Comparison of ENCODE assay signal across 13 cellular contexts in the genomic region with DNA sequence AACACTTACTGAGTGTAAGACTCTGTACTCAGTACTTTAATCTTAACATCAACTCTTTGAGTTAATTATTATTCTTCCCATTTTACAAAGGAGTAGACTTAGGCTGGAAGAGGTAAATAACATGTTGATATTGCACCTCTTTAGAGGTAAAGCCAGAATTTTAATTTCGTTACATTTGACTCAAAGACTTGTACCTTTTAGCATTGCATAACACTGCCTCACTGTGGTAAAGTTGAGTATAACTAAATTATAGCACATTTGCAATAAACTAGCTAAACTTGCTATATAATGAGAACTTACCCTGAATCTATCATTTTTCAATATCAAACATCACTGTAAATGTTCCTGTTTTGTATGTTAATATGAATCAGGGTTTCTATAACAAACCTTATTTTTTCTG.
A peak's percentile ranks its signal among the peaks of the same experiment; 100 is the strongest.
DNase-seq lines count a peak whose midpoint lies in the region; ATAC-seq and TF ChIP-seq lines count a peak whose summit lies in the region.
"Had no signal": no experiment of that assay in that cellular context is flagged by ENCODE, and none has a peak within 500 bp of the region (broad histone marks: within the 10 kb centered on the region; RNA-seq: fewer than 3 reads in every experiment).

No MANE protein-coding gene starts in this region.

- ATAC-seq in RWPE2 (ENCODE audit: low read depth) = no peak
- no peak for ATAC-seq in left lobe of liver

- H3K4me3 ChIP-seq in HEK293 (ENCODE audit: low read depth, low read length) (no peak overlapping the region), RWPE2 (ENCODE audit: severe bottlenecking) (no peak overlapping the region), osteoblast (ENCODE audit: insufficient read depth, low read length) (no peak overlapping the region)
- H3K4me3 ChIP-seq in effector memory CD4-positive, alpha-beta T cell (ENCODE audit: insufficient read depth, low read depth, low read length, poor library complexity, severe bottlenecking) = no peak overlapping the region
- H3K4me3 ChIP-seq: cardiac muscle cell, testis had no signal

- H2AFZ ChIP-seq in osteoblast (ENCODE audit: low read length) = no peak overlapping the region

- H3K79me2 ChIP-seq in osteoblast (ENCODE audit: insufficient read depth, low read length) = no peaks in the 10 kb centered on the region

- no peaks in the 10 kb centered on the region for H4K20me1 ChIP-seq in osteoblast (ENCODE audit: insufficient read depth, low read length)

- DNase-seq in DMS53 (lab: John Stamatoyannopoulos, UW) = peak; percentile 59
- DNase-seq in RWPE2 (ENCODE audit: low spot score) = no peak
- peak; percentile 21 for DNase-seq in left kidney (ENCODE audit: low read depth, low spot score)
- DNase-seq in left lobe of liver (ENCODE audit: low spot score) = no peak
- DNase-seq in effector memory CD4-positive, alpha-beta T cell = no peak
- DNase-seq in osteoblast (ENCODE audit: insufficient read length, low spot score, missing footprints) = no peak
- no peak for DNase-seq in SHP77 (lab: John Stamatoyannopoulos, UW)
- DNase-seq: activated CD4-positive, alpha-beta memory T cell treated with anti-CD3 and anti-CD28 coated beads, Interleukin-2, amount 10 ng/mL, durations not matched to agents 7 days and 5 days; activated gamma-delta T cell treated with Interleukin-2 at 50 U/mL for 16 hours; T-helper 2 cell; testis had no signal

- H3K36me3 ChIP-seq in HEK293 (ENCODE audit: control insufficient read depth in 2 of 2, insufficient read depth in 1 of 2, low read length in 2 of 2) = no peaks in the 10 kb centered on the region
- H3K36me3 ChIP-seq in RWPE2 (ENCODE audit: low read depth) = no peaks in the 10 kb centered on the region
- H3K36me3 ChIP-seq in effector memory CD4-positive, alpha-beta T cell (ENCODE audit: control insufficient read depth, insufficient read depth, low read length) = no peaks in the 10 kb centered on the region
- H3K36me3 ChIP-seq in osteoblast (ENCODE audit: insufficient read depth, low read length) = no peaks in the 10 kb centered on the region
- H3K36me3 ChIP-seq: cardiac muscle cell had no signal

- H3K27me3 ChIP-seq in RWPE2 (ENCODE audit: insufficient read depth, poor library complexity, severe bottlenecking) (no peaks in the 10 kb centered on the region), osteoblast (ENCODE audit: insufficient read depth, low read length) (no peaks in the 10 kb centered on the region)
- H3K27me3 ChIP-seq in effector memory CD4-positive, alpha-beta T cell (replicated peaks; ENCODE audit: control insufficient read depth, insufficient read depth, low read length, poor library complexity, severe bottlenecking) = no peaks in the 10 kb centered on the region
- H3K27me3 ChIP-seq: cardiac muscle cell, testis had no signal

- H3K9me3 ChIP-seq in HEK293 (ENCODE audit: control insufficient read depth, insufficient read depth, low read depth, low read length) (no peaks in the 10 kb centered on the region), RWPE2 (ENCODE audit: severe bottlenecking) (no peaks in the 10 kb centered on the region), osteoblast (ENCODE audit: low read depth, low read length) (no peaks in the 10 kb centered on the region)
- H3K9me3 ChIP-seq in effector memory CD4-positive, alpha-beta T cell (ENCODE audit: control insufficient read depth, low read length) = no peaks in the 10 kb centered on the region
- H3K9me3 ChIP-seq: testis had no signal

- CTCF ChIA-PET in HEK293 (lab: Yijun Ruan, JAX) = interaction anchor here (0.6 to 1.7 kb wide), 7 partner anchors 10 to 269 kb away, joined by 3 to 6 read pairs (median 3); no protein-coding TSS in a partner anchor

- H3K27ac ChIP-seq in HEK293 (ENCODE audit: extremely low read depth, low read depth, low read length) (no peak overlapping the region), RWPE2 (ENCODE audit: poor library complexity, severe bottlenecking) (no peak overlapping the region), osteoblast (ENCODE audit: low read depth, low read length) (no peak overlapping the region)
- no peak overlapping the region for H3K27ac ChIP-seq in effector memory CD4-positive, alpha-beta T cell (ENCODE audit: insufficient read depth, low read length, poor library complexity, severe bottlenecking)
- H3K27ac ChIP-seq: cardiac muscle cell, testis had no signal

- POLR2A ChIA-PET in HEK293 (lab: Yijun Ruan, JAX) = no interaction called here

- H3K4me1 ChIP-seq in HEK293 (ENCODE audit: control insufficient read depth, insufficient read depth, low read length) (no peaks in the 10 kb centered on the region), RWPE2 (ENCODE audit: insufficient read depth, poor library complexity, severe bottlenecking) (no peaks in the 10 kb centered on the region), osteoblast (ENCODE audit: insufficient read depth, low read length) (no peaks in the 10 kb centered on the region)
- H3K4me1 ChIP-seq in effector memory CD4-positive, alpha-beta T cell (ENCODE audit: control insufficient read depth, insufficient read depth, low read length, poor library complexity, severe bottlenecking) = no peaks in the 10 kb centered on the region
- H3K4me1 ChIP-seq: testis had no signal

- H3K4me2 ChIP-seq in osteoblast (ENCODE audit: insufficient read depth, low read length) = no peak overlapping the region

- TF ChIP-seq CTCF in HEK293 (tag by site-specific recombination; IDR thresholded peaks at IDR 0.05) = no peak
- TF ChIP-seq CTCF in RWPE2 (IDR thresholded peaks at IDR 0.05; ENCODE audit: poor library complexity, severe bottlenecking) = peak; percentile 15
- no peak for TF ChIP-seq CTCF in osteoblast (IDR thresholded peaks at IDR 0.05; ENCODE audit: extremely low read depth, low read depth, low read length)

TF ChIP-seq in HEK293, 187 proteins besides CTCF, POLR2A, EP300 and RAD21:
- TF ChIP-seq ZNF266 (tag by site-specific recombination; IDR thresholded peaks at IDR 0.05; ENCODE audit: low read depth) (no peak), KLF9 (tag by site-specific recombination; IDR thresholded peaks at IDR 0.05; ENCODE audit: low read depth) (no peak), ZNF654 (tag by site-specific recombination; IDR thresholded peaks at IDR 0.05; ENCODE audit: low read depth) (peak; percentile 38), SETDB1 (IDR thresholded peaks at IDR 0.05; ENCODE audit: insufficient read length, low read length) (no peak), ZNF239 (tag by site-specific recombination; IDR thresholded peaks at IDR 0.05) (no peak), ZNF175 (tag by site-specific recombination; IDR thresholded peaks at IDR 0.05) (no peak)

Comparison
In these comparisons a context has a peak if more than half of its experiments do, and no peak if none do; other contexts are left out.
1. DNase-seq: peak in DMS53 (single experiment) and left kidney (single experiment); none in RWPE2 (single experiment), left lobe of liver (single experiment), effector memory CD4-positive, alpha-beta T cell (0 of 3), osteoblast (single experiment) and SHP77 (0 of 2).